Comparison of ENCODE assay signal across 8 cellular contexts in genomic region chr5:1792842-1793266, GRCh38. TPM values are rescaled to one million over a fixed set of nuclear protein-coding genes. Genes with fewer than 3 reads are reported as not detected.
DNase-seq lines count a peak whose midpoint lies in the region; ATAC-seq and TF ChIP-seq lines count a peak whose summit lies in the region.

No MANE protein-coding gene starts in this region.

- peak overlapping the region; percentile 34 for H3K4ac ChIP-seq in IMR-90 (ENCODE audit: low read depth, low read length)

- H3K27me3 ChIP-seq in IMR-90 (ENCODE audit: control insufficient read depth, insufficient read depth, low read length): no peaks in the 10 kb centered on the region

- peak overlapping the region; percentile 99 for H2BK5ac ChIP-seq in IMR-90 (ENCODE audit: low read depth, low read length, poor library complexity, severe bottlenecking)

- peaks cover 12% of the 10 kb centered on the region for H3K9me1 ChIP-seq in IMR-90 (ENCODE audit: insufficient read depth, low read length)

- no peaks in the 10 kb centered on the region for H4K20me1 ChIP-seq in IMR-90 (ENCODE audit: insufficient read depth, low read length)

- dilution Hi-C loops in IMR-90 (cut with HindIII; ENCODE audit: low sequenced_read_pairs, unreplicated experiment): no loop called here

- H4K8ac ChIP-seq in IMR-90 (ENCODE audit: low read depth in 2 of 2, low read length in 2 of 2): peak overlapping the region; percentile 39 to 52; a peak in 3 of 4 replicates

- peak overlapping the region; percentile 41; the same call in 1 of the 2 replicates for H4K5ac ChIP-seq in IMR-90 (ENCODE audit: low read depth, low read length)

- H3K18ac ChIP-seq in IMR-90 (ENCODE audit: low read depth, low read length): peak overlapping the region; percentile 67; the same call in 1 of the 2 replicates

- TF ChIP-seq RAD21 in IMR-90 (IDR thresholded peaks at IDR 0.05; ENCODE audit: low read length): no peak

- H3K23ac ChIP-seq in IMR-90 (ENCODE audit: low read depth, low read length): 0 out of 2 replicates have a peak overlapping the region, but pooled peaks have one; percentile 1

- no peak overlapping the region for H3K56ac ChIP-seq in IMR-90 (ENCODE audit: extremely low read depth, insufficient read depth, low read length)

- H3K4me2 ChIP-seq in IMR-90 (ENCODE audit: low read depth, low read length): no peak overlapping the region

- H3K27ac ChIP-seq in IMR-90 (ENCODE audit: insufficient read depth, low read length): peak overlapping the region; percentile 18

- in situ Hi-C loops in IMR-90 (cut with MboI; ENCODE audit: low sequenced_read_pairs): loop anchor here (25.0 kb wide), 1 partner anchor 831 kb away; no protein-coding TSS in a partner anchor

- H2BK120ac ChIP-seq in IMR-90 (ENCODE audit: low read depth, low read length): peak overlapping the region; percentile 96

- DNase-seq in DMS79 (lab: John Stamatoyannopoulos, UW): peak; percentile 14
- peak; percentile 92 for DNase-seq in IMR-90
- peak; percentile 63 for DNase-seq in activated CD4-positive, CD25-positive, alpha-beta regulatory T cell treated with anti-CD3 and anti-CD28 coated beads, Interleukin-2, amount 50 U/mL, for 16 hours (ENCODE audit: low read depth, low spot score)
- DNase-seq in choroid plexus epithelial cell (ENCODE audit: low read depth): peak; percentile 97
- peak; percentile 28 to 41 for DNase-seq in stimulated activated CD4-positive, alpha-beta T cell treated with anti-CD3 and anti-CD28 coated beads, Interleukin-15, amount 100 ng/mL, for 1 hour (ENCODE audit: low read depth in 1 of 2, low spot score in 1 of 2)
- DNase-seq in NCI-H2107 treated with DMSO at 0.1 percent for 48 hours (lab: John Stamatoyannopoulos, UW; ENCODE audit: unreplicated experiment): no peak
- DNase-seq in NCI-H1105 (lab: John Stamatoyannopoulos, UW): no peak

- CTCF ChIA-PET in IMR-90 (lab: Yijun Ruan, JAX): interaction anchor here (1.2 kb wide), 1 partner anchor 30 kb away, joined by 3 read pairs; no protein-coding TSS in a partner anchor

- peaks cover 22% of the 10 kb centered on the region for H3K36me3 ChIP-seq in IMR-90 (ENCODE audit: control insufficient read depth, insufficient read depth, low read length)

- POLR2A ChIA-PET in IMR-90 (lab: Charles Lee; ENCODE audit: unreplicated experiment): no interaction called here

- peak overlapping the region; percentile 35 for H4K91ac ChIP-seq in IMR-90 (ENCODE audit: insufficient read depth, low read depth, low read length)

- no peak overlapping the region for H2AK9ac ChIP-seq in IMR-90 (replicated peaks; ENCODE audit: low read depth, low read length, poor library complexity)

- TF ChIP-seq CTCF in IMR-90 (conservative IDR thresholded peaks at IDR 0.05; ENCODE audit: low read depth, low read length) (no peak), choroid plexus epithelial cell (conservative IDR thresholded peaks at IDR 0.05; ENCODE audit: low read depth, low read length) (no peak)

- peak overlapping the region; percentile 0 for H2AFZ ChIP-seq in IMR-90 (replicated peaks; ENCODE audit: low read length, poor library complexity)

- H3K9ac ChIP-seq in IMR-90 (ENCODE audit: low read depth, low read length): no peak overlapping the region

- H3K4me3 ChIP-seq in IMR-90 (ENCODE audit: insufficient read depth, low read depth, low read length) (no peak overlapping the region), choroid plexus epithelial cell (ENCODE audit: low read depth, low read length) (no peak overlapping the region)

- 0 out of 3 replicates have a peak overlapping the region, but pooled peaks have one; percentile 4 for H2BK15ac ChIP-seq in IMR-90 (ENCODE audit: low read depth, low read length)

- ATAC-seq in GM21515 (IDR thresholded peaks at IDR 0.05; ENCODE audit: unreplicated experiment) (peak; percentile 96), IMR-90 (ENCODE audit: low read depth) (peak; percentile 25)

- peaks cover 26% of the 10 kb centered on the region for H3K4me1 ChIP-seq in IMR-90 (ENCODE audit: control insufficient read depth, insufficient read depth, low read length)

- TF ChIP-seq POLR2A in IMR-90 (IDR thresholded peaks at IDR 0.05; ENCODE audit: low read depth, low read length): no peak

- no TSS peak for BruUV-seq in IMR-90 (replicated peaks; lab: Mats Ljungman, UMichigan)

- H3K79me1 ChIP-seq in IMR-90 (ENCODE audit: low read depth in 1 of 2, low read length in 2 of 2): peaks cover 9 to 54% of the 10 kb centered on the region in 2 experiments; a peak in 3 of 4 replicates

- H3K9me3 ChIP-seq in IMR-90 (ENCODE audit: control insufficient read depth, insufficient read depth, low read length): no peaks in the 10 kb centered on the region

- 56% methylated on average over 2 of the region's 8 CpGs; no CpG with 5 or more reads in 1 of the 2 experiments for WGBS in IMR-90 (ENCODE audit: extremely low coverage in 2 of 2, insufficient read length in 1 of 2), 2 experiments

- peak overlapping the region; percentile 81 for H2AK5ac ChIP-seq in IMR-90 (ENCODE audit: low read depth, low read length)

- intact Hi-C loops in IMR-90 (cut with micrococcal nuclease): no loop called here

- peak overlapping the region; percentile 30; the same call in 1 of the 2 replicates for H2BK20ac ChIP-seq in IMR-90 (ENCODE audit: low read depth, low read length)

- no peak overlapping the region for H3K14ac ChIP-seq in IMR-90 (replicated peaks; ENCODE audit: low read depth, low read length)

TF ChIP-seq in IMR-90, 13 proteins besides CTCF, POLR2A, EP300 and RAD21:
- TF ChIP-seq MAZ (IDR thresholded peaks at IDR 0.05; ENCODE audit: borderline replicate concordance, low read depth, low read length): peak; percentile 68; the same call in 1 of the 2 replicates
- TF ChIP-seq SMC3 (IDR thresholded peaks at IDR 0.05; ENCODE audit: low read depth, low read length): no peak
- peak; percentile 35; the same call in 1 of the 2 replicates for TF ChIP-seq FOS (IDR thresholded peaks at IDR 0.05; ENCODE audit: low read depth, low read length)
- TF ChIP-seq USF2 (IDR thresholded peaks at IDR 0.05; ENCODE audit: low read depth, low read length): no peak
- no peak for TF ChIP-seq MXI1 (IDR thresholded peaks at IDR 0.05; ENCODE audit: borderline replicate concordance, low read depth, low read length)
- TF ChIP-seq CEBPB (IDR thresholded peaks at IDR 0.05; ENCODE audit: low read depth, low read length): peak; percentile 55; the same call in 1 of the 2 replicates
- TF ChIP-seq MAFK (IDR thresholded peaks at IDR 0.05; ENCODE audit: low read depth, low read length): peak; percentile 47; the same call in 1 of the 2 replicates
- no peak for TF ChIP-seq RFX5 (IDR thresholded peaks at IDR 0.05; ENCODE audit: low read depth, low read length)
- TF ChIP-seq ELK1 (IDR thresholded peaks at IDR 0.05; ENCODE audit: borderline replicate concordance, low read depth, low read length): no peak
- no peak for TF ChIP-seq RCOR1 (IDR thresholded peaks at IDR 0.05; ENCODE audit: insufficient replicate concordance, low read length)
- no peak for TF ChIP-seq BHLHE40 (IDR thresholded peaks at IDR 0.05; ENCODE audit: low read depth, low read length)
- no peak for TF ChIP-seq CHD1 (IDR thresholded peaks at IDR 0.05; ENCODE audit: low read depth, low read length)
TF ChIP-seq in IMR-90: peak in this region for 4.

RNA-seq across cellular contexts. Expression of gene MRPL36, which starts 6.8 kb away (rescaled TPM):
- 63.9 and 85.9 TPM in 2 replicates for total RNA-seq in IMR-90 (2012; rRNA removed)
- polyA plus RNA-seq in IMR-90 (2012; rRNA removed): 103 and 134 TPM in 2 replicates
- polyA plus RNA-seq in IMR-90 (2012; cell fraction: cytosol; rRNA removed): 101 and 125 TPM in 2 replicates
- 35.7 and 44.4 TPM in 2 replicates for polyA plus RNA-seq in IMR-90 (2012; cell fraction: nucleus; rRNA removed; ENCODE audit: low replicate concordance)

RNA-seq across cellular contexts. Expression of gene NDUFS6, which starts 8.4 kb away (rescaled TPM):
- total RNA-seq in IMR-90 (2012; rRNA removed): 10.4 and 26.9 TPM in 2 replicates
- 69.0 and 119 TPM in 2 replicates for polyA plus RNA-seq in IMR-90 (2012; rRNA removed)
- 70.7 and 121 TPM in 2 replicates for polyA plus RNA-seq in IMR-90 (2012; cell fraction: cytosol; rRNA removed)
- 19.3 and 45.4 TPM in 2 replicates for polyA plus RNA-seq in IMR-90 (2012; cell fraction: nucleus; rRNA removed; ENCODE audit: low replicate concordance)

Comparison
In these comparisons a context has a peak if more than half of its experiments do, and no peak if none do; other contexts are left out.
1. DNase-seq: peak in DMS79 (single experiment), IMR-90 (single experiment), activated CD4-positive, CD25-positive, alpha-beta regulatory T cell treated with anti-CD3 and anti-CD28 coated beads, Interleukin-2, amount 50 U/mL, for 16 hours (single experiment), choroid plexus epithelial cell (single experiment) and stimulated activated CD4-positive, alpha-beta T cell treated with anti-CD3 and anti-CD28 coated beads, Interleukin-15, amount 100 ng/mL, for 1 hour (2 of 2); none in NCI-H2107 treated with DMSO at 0.1 percent for 48 hours (single experiment) and NCI-H1105 (single experiment).